In the genomic region with DNA sequence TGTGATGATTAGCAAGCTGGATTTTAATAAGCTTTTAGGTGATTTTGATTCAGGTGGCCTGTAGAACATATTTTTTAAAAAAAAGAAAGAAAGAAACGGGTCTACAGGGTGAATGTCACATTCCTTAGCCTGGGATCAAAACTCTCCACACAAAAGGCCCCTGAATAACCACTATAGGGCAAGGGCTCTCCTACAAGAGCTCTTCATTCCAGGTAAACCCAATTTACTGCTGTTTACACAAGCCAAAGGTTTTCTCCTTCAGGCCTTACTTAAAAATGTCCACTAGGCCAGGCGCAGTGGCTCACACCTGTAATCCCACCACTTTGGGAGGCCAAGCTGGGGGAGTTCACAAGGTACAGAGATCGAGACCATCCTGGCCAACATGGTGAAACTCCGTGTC, we compare ENCODE assay signal across 18 cellular contexts. TPM values are rescaled to one million over a fixed set of nuclear protein-coding genes. Genes with fewer than 3 reads are reported as not detected.
DNase-seq lines count a peak whose midpoint lies in the region; ATAC-seq, FAIRE-seq and TF ChIP-seq lines count a peak whose summit lies in the region.
"Had no signal": no experiment of that assay in that cellular context is flagged by ENCODE, and none has a peak within 500 bp of the region (broad histone marks: within the 10 kb centered on the region; RNA-seq: fewer than 3 reads in every experiment).

No MANE protein-coding gene starts in this region.

- peak overlapping the region; percentile 31 to 66 for H3K4me3 Mint-ChIP-seq in activated T-cell treated with anti-CD3 and anti-CD28 coated beads, Interleukin-2, amount 50 U/mL, for 72 hours
- no peak overlapping the region for H3K4me3 Mint-ChIP-seq in nephron progenitor cell

- CTCF ChIA-PET in GM12878 (lab: Yijun Ruan, JAX) = interaction anchor here (0.6 to 1.6 kb wide), 4 partner anchors 8 to 565 kb away, joined by 3 to 4 read pairs (median 4); no protein-coding TSS in a partner anchor

- peak overlapping the region; percentile 35; the same call in 1 of the 2 replicates for H3K27ac ChIP-seq in HUES64 (ENCODE audit: low read depth, low read length)
- H3K27ac ChIP-seq in GM12878 (ENCODE audit: control insufficient read depth, insufficient read depth) = no peak overlapping the region
- no peak overlapping the region for H3K27ac ChIP-seq in tibial nerve
- H3K27ac ChIP-seq: parathyroid adenoma had no signal

- DNase-seq in activated T-cell treated with anti-CD3 and anti-CD28 coated beads, Interleukin-2, amount 50 U/mL, for 72 hours = no peak
- no peak for DNase-seq in activated T-cell treated with anti-CD3 and anti-CD28 coated beads, Interleukin-2, amount 50 U/mL, for 1 hour
- DNase-seq in GM12878 (ENCODE audit: low read depth, low spot score) = no peak
- DNase-seq in nephron progenitor cell = no peak
- no peak for DNase-seq in GM19239 (ENCODE audit: insufficient read length, low spot score)
- no peak for DNase-seq in tibial nerve (ENCODE audit: low spot score in 2 of 2)
- DNase-seq in H4 (ENCODE audit: low spot score) = no peak
- DNase-seq: activated CD4-positive, CD25-positive, alpha-beta regulatory T cell treated with anti-CD3 and anti-CD28 coated beads, Interleukin-2, amount 50 U/mL, for 72 hours; activated CD8-positive, alpha-beta memory T cell treated with anti-CD3 and anti-CD28 coated beads, Interleukin-2, amount 50 U/mL, for 4 hours; erythroblast; NCI-H1436; SHP77; stimulated activated CD4-positive, alpha-beta T cell treated with anti-CD3 and anti-CD28 coated beads, Interleukin-4, amount 100 ng/mL, for 1 hour; substantia nigra had no signal

- no peak for TF ChIP-seq RAD21 in GM12878 (IDR thresholded peaks at IDR 0.05; ENCODE audit: insufficient read depth, low read depth, low read length)

- no peaks in the 10 kb centered on the region for H3K27me3 ChIP-seq in HUES64 (ENCODE audit: insufficient read depth, low read length)
- H3K27me3 ChIP-seq in GM12878 (replicated peaks in 1 of 2; ENCODE audit: control insufficient read depth in 2 of 2, insufficient read depth in 2 of 2, low read length in 1 of 2) = no peaks in the 10 kb centered on the region
- no peaks in the 10 kb centered on the region for H3K27me3 ChIP-seq in tibial nerve

- H4K20me1 ChIP-seq in GM12878 (ENCODE audit: control insufficient read depth, insufficient read depth) = peaks cover 15% of the 10 kb centered on the region

- H3K9ac ChIP-seq in HUES64 (ENCODE audit: low read depth, low read length) (no peak overlapping the region), GM12878 (ENCODE audit: control insufficient read depth, insufficient read depth, low read length) (no peak overlapping the region; the same call in 1 of the 2 replicates)
- H3K9ac ChIP-seq: parathyroid adenoma had no signal

- no peaks in the 10 kb centered on the region for H3K9me3 Mint-ChIP-seq in activated T-cell treated with anti-CD3 and anti-CD28 coated beads, Interleukin-2, amount 50 U/mL, for 72 hours
- peaks cover 41% of the 10 kb centered on the region for H3K9me3 Mint-ChIP-seq in nephron progenitor cell

- H3K36me3 Mint-ChIP-seq in activated T-cell treated with anti-CD3 and anti-CD28 coated beads, Interleukin-2, amount 50 U/mL, for 72 hours (ENCODE audit: insufficient read depth in 2 of 2) = peaks cover 0 to 10% of the 10 kb centered on the region in 2 donors
- H3K36me3 Mint-ChIP-seq in nephron progenitor cell (ENCODE audit: low read depth) = peaks cover 74% of the 10 kb centered on the region

- H3K9me3 ChIP-seq in HUES64 (ENCODE audit: insufficient read depth, low read depth, low read length) (no peaks in the 10 kb centered on the region), GM12878 (replicated peaks; ENCODE audit: control insufficient read depth, insufficient read depth, low read length) (no peaks in the 10 kb centered on the region; the same call in 2 of the 3 replicates), tibial nerve (no peaks in the 10 kb centered on the region)
- H3K9me3 ChIP-seq: HAP-1 had no signal

- TF ChIP-seq POLR2A in GM12878 (IDR thresholded peaks at IDR 0.05; ENCODE audit: low read depth, low read length) (no peak), tibial nerve (IDR thresholded peaks at IDR 0.05) (no peak)

- RAD21 ChIA-PET in GM12878 (lab: Charles Lee; ENCODE audit: unreplicated experiment) = interaction anchor here (0.7 to 1.3 kb wide), 2 partner anchors 9 to 565 kb away, joined by 3 to 4 read pairs; a partner anchor contains a TSS

- H3K4me2 ChIP-seq in GM12878 (ENCODE audit: control insufficient read depth, insufficient read depth) = peak overlapping the region; percentile 55; the same call in 1 of the 2 replicates

- WGBS in HUES64 = 81% methylated on average over 4 of the region's 4 CpGs
- WGBS in GM12878 (ENCODE audit: insufficient coverage, insufficient replicate concordance, low lambda C conversion rate, missing lambda C conversion rate) = 35% methylated on average over 4 of the region's 4 CpGs
- WGBS in tibial nerve, 2 donors = 63 to 77% methylated on average over 4 of the region's 4 CpGs

- H3K27ac Mint-ChIP-seq in activated T-cell treated with anti-CD3 and anti-CD28 coated beads, Interleukin-2, amount 50 U/mL, for 72 hours = peak overlapping the region; percentile 9
- H3K27ac Mint-ChIP-seq in nephron progenitor cell = peak overlapping the region; percentile 47

- H2AFZ ChIP-seq in GM12878 (ENCODE audit: control insufficient read depth, low read depth, low read length) = no peak overlapping the region
- H2AFZ ChIP-seq: parathyroid adenoma had no signal

- H3K36me3 ChIP-seq in HUES64 (ENCODE audit: insufficient read depth, low read length) (no peaks in the 10 kb centered on the region), GM12878 (ENCODE audit: control insufficient read depth in 2 of 2, insufficient read depth in 2 of 2, low read length in 1 of 2) (peaks cover 0 to 2% of the 10 kb centered on the region in 2 experiments; a peak in 1 of 4 replicates), tibial nerve (no peaks in the 10 kb centered on the region)
- H3K36me3 ChIP-seq: HAP-1 had no signal

- ATAC-seq in activated T-cell treated with anti-CD3 and anti-CD28 coated beads, Interleukin-2, amount 50 U/mL, for 72 hours (replicated peaks in 1 of 2) = no peak
- no peak for ATAC-seq in GM12878

- FAIRE-seq in GM12878 (lab: Jason Lieb, UNC) = no peak
- FAIRE-seq in GM19239 (lab: Jason Lieb, UNC) = no peak
- FAIRE-seq: D721Med had no signal

- no peak for TF ChIP-seq EP300 in GM12878 (IDR thresholded peaks at IDR 0.05; ENCODE audit: borderline replicate concordance in 1 of 2, control insufficient read depth in 1 of 2, low read depth in 2 of 2, low read length in 2 of 2)
- TF ChIP-seq EP300 in tibial nerve (IDR thresholded peaks at IDR 0.05) = no peak

- H3K27me3 Mint-ChIP-seq in activated T-cell treated with anti-CD3 and anti-CD28 coated beads, Interleukin-2, amount 50 U/mL, for 72 hours (ENCODE audit: low read depth) = no peaks in the 10 kb centered on the region
- H3K27me3 Mint-ChIP-seq in nephron progenitor cell (ENCODE audit: low read depth, poor library complexity) = no peaks in the 10 kb centered on the region

- H3K4me1 ChIP-seq in HUES64 (ENCODE audit: insufficient read depth, low read length) (peaks cover 25% of the 10 kb centered on the region), GM12878 (ENCODE audit: control insufficient read depth, insufficient read depth, low read length) (peaks cover 10% of the 10 kb centered on the region; the same call in 1 of the 2 replicates), tibial nerve (peaks cover 0 to 96% (median 61%) of the 10 kb centered on the region in 4 donors)

- H3K79me2 ChIP-seq in GM12878 (ENCODE audit: control insufficient read depth, insufficient read depth, low read length) = peaks cover 100% of the 10 kb centered on the region

- in situ Hi-C loops in GM12878 (cut with MboI) = loop anchor here (5.0 kb wide), 1 partner anchor 559 kb away; no protein-coding TSS in a partner anchor

- TF ChIP-seq CTCF in GM12878 (IDR thresholded peaks at IDR 0.05 in 2 of 3, conservative IDR thresholded peaks at IDR 0.05 in 1 of 3; ENCODE audit: control insufficient read depth in 2 of 3, extremely low read depth in 1 of 3, insufficient read depth in 1 of 3, low read depth in 3 of 3, low read length in 3 of 3) (no peak), nephron progenitor cell (IDR thresholded peaks at IDR 0.05) (no peak), tibial nerve (IDR thresholded peaks at IDR 0.05) (no peak)

- no peak overlapping the region for H3K4me3 ChIP-seq in HUES64 (ENCODE audit: low read length)
- H3K4me3 ChIP-seq in GM12878 = 0 out of 2 replicates have a peak overlapping the region, but pooled peaks have one; percentile 28
- no peak overlapping the region for H3K4me3 ChIP-seq in tibial nerve
- H3K4me3 ChIP-seq: HAP-1 had no signal

- peaks cover 92% of the 10 kb centered on the region for H3K4me1 Mint-ChIP-seq in activated T-cell treated with anti-CD3 and anti-CD28 coated beads, Interleukin-2, amount 50 U/mL, for 72 hours (ENCODE audit: low read depth)
- H3K4me1 Mint-ChIP-seq in nephron progenitor cell = peaks cover 51% of the 10 kb centered on the region

- no TSS peak for BruUV-seq in GM12878 (replicated peaks; lab: Mats Ljungman, UMichigan)

- intact Hi-C loops in GM12878 (cut with micrococcal nuclease; ENCODE audit: unreplicated experiment) = no loop called here

- POLR2A ChIA-PET in GM12878 (lab: Charles Lee) = interaction anchor here (0.6 to 3.9 kb wide), 2 partner anchors 9 to 13 kb away, joined by 4 to 14 read pairs; a partner anchor contains a TSS

- SMC1A ChIA-PET in GM12878 (lab: Charles Lee; ENCODE audit: uncharacterized antibody, unreplicated experiment) = interaction anchor here (0.8 to 1.5 kb wide), 5 partner anchors 11 to 109 kb away, joined by 3 to 5 read pairs (median 3); no protein-coding TSS in a partner anchor

RNA-seq across cellular contexts. Expression of a gene that starts 8.3 kb away (rescaled TPM):
- 10 to 100 TPM; 71.0 to 71.6 TPM for total RNA-seq in activated T-cell treated with anti-CD3 and anti-CD28 coated beads, Interleukin-2, amount 50 U/mL, for 72 hours
- 23.3 TPM for polyA plus RNA-seq in HUES64 (2013, experiment 1 of 2)
- polyA plus RNA-seq in HUES64 (2013, experiment 2 of 2) = 26.6 TPM
- total RNA-seq in GM12878 (2013; cell fraction: nucleolus; rRNA removed) = 68.7 and 77.6 TPM in 2 replicates
- total RNA-seq in GM12878 (2014; rRNA removed) (10.3 and 11.6 TPM in 2 replicates), GM12878 (2014; rRNA removed; fragmentation: Illumina TruSeq; extraction: Trizol) (17.5 and 17.9 TPM in 2 replicates), GM12878 (2021) (30.7 and 31.7 TPM in 2 replicates), tibial nerve (10 to 100 TPM; 19.8 to 53.4 (median 44.5) TPM)
- polyA plus RNA-seq in GM12878 (2011; ENCODE audit: low read depth) = 11.6 TPM
- polyA plus RNA-seq in GM12878 (2011; rRNA removed) (26.9 and 29.8 TPM in 2 replicates), GM12878 (2014; fragmentation: Illumina TruSeq; extraction: Trizol) (21.5 and 32.2 TPM in 2 replicates), GM12878 (2014; fragmentation: Nextera tagmentation; extraction: Ambion mirVana) (1 to 10 TPM; 3.5 TPM), GM12878 (2014; rRNA removed) (10.7 and 10.9 TPM in 2 replicates), GM12878 (2016; fragmentation: Nextera tagmentation; extraction: Ambion mirVana) (1 to 10 TPM; 4.9 to 8.3 TPM)
- polyA plus RNA-seq in GM12878 (2011; cell fraction: cytosol; rRNA removed) = 10.6 and 19.8 TPM in 2 replicates
- 12.1 and 14.3 TPM in 2 replicates for polyA plus RNA-seq in GM12878 (2011; cell fraction: nucleus; rRNA removed)
- 16.7 and 16.9 TPM in 2 replicates for polyA plus RNA-seq in GM12878 (2012)
- 24.4 and 39.5 TPM in 2 replicates for polyA minus RNA-seq in GM12878 (2011; rRNA and poly(A)+ RNA removed)
- polyA minus RNA-seq in GM12878 (2011; cell fraction: cytosol; rRNA and poly(A)+ RNA removed) = 9.9 and 10.8 TPM in 2 replicates
- polyA minus RNA-seq in GM12878 (2011; cell fraction: nucleus; rRNA and poly(A)+ RNA removed) = 13.2 and 22.3 TPM in 2 replicates
- total RNA-seq in H4 (2014; rRNA removed; shearing (Covaris generic)) = 12.7 and 38.6 TPM in 2 replicates
